8 cellular contexts compared by ENCODE assay signal in the genomic region with DNA sequence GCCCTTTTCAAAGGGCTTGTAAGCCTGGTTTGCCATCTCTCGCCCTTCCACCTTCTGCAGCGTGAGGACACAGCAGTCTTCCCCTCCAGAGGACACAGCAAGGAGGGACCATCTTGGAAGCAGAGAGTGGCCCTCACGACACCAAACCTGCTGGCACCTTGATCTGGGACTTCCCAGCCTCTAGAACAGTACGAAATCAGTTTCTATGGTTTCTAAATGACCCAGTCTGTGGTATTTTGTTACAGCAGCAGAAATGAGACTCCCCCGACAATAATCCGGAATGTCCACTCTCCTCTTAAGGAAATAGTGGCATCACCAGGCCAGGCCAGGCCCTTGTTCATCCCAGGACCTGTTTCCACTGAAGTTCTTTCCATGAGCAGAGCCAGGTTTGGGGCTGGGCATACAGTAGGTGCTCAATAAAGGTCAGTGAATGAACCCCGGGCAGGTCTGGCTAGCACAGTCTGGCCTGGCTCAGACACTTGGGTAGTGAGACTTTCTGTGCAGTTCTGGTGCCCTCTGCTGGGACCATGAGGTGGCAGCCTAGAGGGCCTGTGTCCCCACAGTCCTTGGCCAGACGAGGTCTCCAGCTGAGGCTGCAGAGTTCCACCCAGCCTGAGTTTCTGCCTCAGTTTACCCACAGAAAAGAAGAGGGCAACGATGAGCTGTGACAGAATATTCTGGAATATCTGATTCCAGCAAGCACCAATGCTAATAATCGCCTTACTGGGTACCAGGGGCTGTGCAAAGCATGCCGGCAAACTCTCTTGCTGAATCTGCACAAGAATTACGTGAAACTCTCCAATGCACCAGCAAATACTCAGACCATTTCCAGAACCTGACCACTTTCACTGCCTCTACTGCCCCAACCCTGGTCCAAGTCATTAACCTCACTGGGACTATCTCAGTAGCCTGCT. TPM values are rescaled to one million over a fixed set of nuclear protein-coding genes. Genes with fewer than 3 reads are reported as not detected.
DNase-seq lines count a peak whose midpoint lies in the region; ATAC-seq, FAIRE-seq and TF ChIP-seq lines count a peak whose summit lies in the region.

No MANE protein-coding gene starts in this region.

- H3K27me3 Mint-ChIP-seq in activated T-helper 1 cell treated with anti-CD3 and anti-CD28 coated beads, Interleukin-12 subunit alpha, Interleukin-12 subunit beta, Interleukin-2, Interleukin-4 antibody, amounts not matched to agents 30 ng/mL and 10 ng/mL and 1 ng/mL, durations not matched to agents 14 hours and 24 hours and 36 hours (ENCODE audit: insufficient read depth), result peaks cover 1% of the 10 kb centered on the region

- CTCF ChIA-PET in Panc1 (lab: Charles Lee), result interaction anchor here (0.6 to 2.0 kb wide), 9 partner anchors 17 to 158 kb away, joined by 3 to 11 read pairs (median 5); no protein-coding TSS in a partner anchor

- H3K4me3 ChIP-seq in AG09309 (ENCODE audit: control insufficient read depth, low read depth, low read length) (no peak overlapping the region), Panc1 (ENCODE audit: low read depth in 2 of 2, low read length in 2 of 2) (no peak overlapping the region), fibroblast of villous mesenchyme (ENCODE audit: low read depth, low read length) (no peak overlapping the region), thyroid gland (replicated peaks in 1 of 3) (no peak overlapping the region)

- H3K4me1 ChIP-seq in Panc1 (ENCODE audit: control insufficient read depth, insufficient read depth, low read length) (peaks cover 27% of the 10 kb centered on the region), thyroid gland (peaks cover 0 to 4% of the 10 kb centered on the region in 2 donors)

- POLR2A ChIA-PET in Panc1 (lab: Charles Lee), result interaction anchor here (0.5 kb wide), 1 partner anchor 260 kb away, joined by 5 read pairs; no protein-coding TSS in a partner anchor

- H3K27ac ChIP-seq in Panc1 (ENCODE audit: low read length) (peak overlapping the region; percentile 82), thyroid gland (no peak overlapping the region)

- ATAC-seq in GM18909 (IDR thresholded peaks at IDR 0.05; ENCODE audit: poor library complexity, unreplicated experiment) (peak; percentile 73), Panc1 (peak; percentile 97)

- no peaks in the 10 kb centered on the region for H3K36me3 Mint-ChIP-seq in activated T-helper 1 cell treated with anti-CD3 and anti-CD28 coated beads, Interleukin-12 subunit alpha, Interleukin-12 subunit beta, Interleukin-2, Interleukin-4 antibody, amounts not matched to agents 30 ng/mL and 10 ng/mL and 1 ng/mL, durations not matched to agents 14 hours and 24 hours and 36 hours (ENCODE audit: low read depth)

- no peak overlapping the region for H3K4me3 Mint-ChIP-seq in activated T-helper 1 cell treated with anti-CD3 and anti-CD28 coated beads, Interleukin-12 subunit alpha, Interleukin-12 subunit beta, Interleukin-2, Interleukin-4 antibody, amounts not matched to agents 30 ng/mL and 10 ng/mL and 1 ng/mL, durations not matched to agents 14 hours and 24 hours and 36 hours

- H3K27me3 ChIP-seq in Panc1 (ENCODE audit: control insufficient read depth, insufficient read depth, low read length) (no peaks in the 10 kb centered on the region), thyroid gland (no peaks in the 10 kb centered on the region)

- in situ Hi-C loops in Panc1 (cut with HindIII; ENCODE audit: low pct_unique_long_range_greater_than_20kb, low sequenced_read_pairs), result no loop called here

- no peaks in the 10 kb centered on the region for H3K36me3 ChIP-seq in Panc1 (ENCODE audit: control insufficient read depth, insufficient read depth, low read length)
- no peaks in the 10 kb centered on the region for H3K36me3 ChIP-seq in thyroid gland

- BruUV-seq in Panc1 (replicated peaks; lab: Mats Ljungman, UMichigan), result no TSS peak

- 72 to 89% methylated on average over 8 to 12 of the region's 12 CpGs for WGBS in thyroid gland, 2 donors

- TF ChIP-seq CTCF in AG09309 (IDR thresholded peaks at IDR 0.05; ENCODE audit: control insufficient read depth, insufficient read depth, low read depth, low read length, missing control alignments) (peak; percentile 97), Panc1 (IDR thresholded peaks at IDR 0.05) (peak; percentile 95), fibroblast of villous mesenchyme (IDR thresholded peaks at IDR 0.05; ENCODE audit: insufficient read depth, low read depth, low read length) (peak; percentile 92), thyroid gland (IDR thresholded peaks at IDR 0.05) (peak; percentile 49 to 95 (median 91))

- intact Hi-C loops in Panc1 (cut with micrococcal nuclease; ENCODE audit: unreplicated experiment), result loop anchor here (10.0 kb wide), 1 partner anchor 157 kb away; no protein-coding TSS in a partner anchor
- intact Hi-C loops in activated T-helper 1 cell treated with anti-CD3 and anti-CD28 coated beads, Interleukin-12 subunit alpha, Interleukin-12 subunit beta, Interleukin-2, Interleukin-4 antibody, amounts not matched to agents 30 ng/mL and 10 ng/mL and 1 ng/mL, durations not matched to agents 14 hours and 24 hours and 36 hours (cut with micrococcal nuclease), result loop anchor here (1.0 kb wide), 2 partner anchors 92 to 159 kb away; no protein-coding TSS in a partner anchor
- intact Hi-C loops in thyroid gland (cut with DNase I), result loop anchor here (2.0 to 5.0 kb wide), 2 partner anchors 93 to 155 kb away; no protein-coding TSS in a partner anchor

- no peaks in the 10 kb centered on the region for H3K9me3 ChIP-seq in Panc1 (ENCODE audit: control insufficient read depth, insufficient read depth, low read depth, low read length)
- H3K9me3 ChIP-seq in thyroid gland, result no peaks in the 10 kb centered on the region

- H3K9me3 Mint-ChIP-seq in activated T-helper 1 cell treated with anti-CD3 and anti-CD28 coated beads, Interleukin-12 subunit alpha, Interleukin-12 subunit beta, Interleukin-2, Interleukin-4 antibody, amounts not matched to agents 30 ng/mL and 10 ng/mL and 1 ng/mL, durations not matched to agents 14 hours and 24 hours and 36 hours, result no peaks in the 10 kb centered on the region

- no peak for DNase-seq in AG09309 (ENCODE audit: low read depth)
- DNase-seq in HTR-8/SVneo (ENCODE audit: insufficient read length, low spot score), result peak; percentile 77
- no peak for DNase-seq in Panc1 (ENCODE audit: low read depth, low spot score)
- DNase-seq in activated T-helper 1 cell treated with anti-CD3 and anti-CD28 coated beads, Interleukin-12 subunit alpha, Interleukin-12 subunit beta, Interleukin-2, Interleukin-4 antibody, amounts not matched to agents 30 ng/mL and 10 ng/mL and 1 ng/mL, durations not matched to agents 14 hours and 24 hours and 36 hours (ENCODE audit: low spot score), result peak; percentile 63
- peak; percentile 70 for DNase-seq in fibroblast of villous mesenchyme (ENCODE audit: low read depth)
- DNase-seq in occipital lobe (lab: John Stamatoyannopoulos, UW), result peak; percentile 38
- peak; percentile 77 to 80 for DNase-seq in thyroid gland

- no peak overlapping the region for H3K27ac Mint-ChIP-seq in activated T-helper 1 cell treated with anti-CD3 and anti-CD28 coated beads, Interleukin-12 subunit alpha, Interleukin-12 subunit beta, Interleukin-2, Interleukin-4 antibody, amounts not matched to agents 30 ng/mL and 10 ng/mL and 1 ng/mL, durations not matched to agents 14 hours and 24 hours and 36 hours

- no peak for TF ChIP-seq POLR2A in thyroid gland (IDR thresholded peaks at IDR 0.05)

- no peak for FAIRE-seq in HTR-8/SVneo (lab: Jason Lieb, UNC)

- peaks cover 16% of the 10 kb centered on the region for H3K4me1 Mint-ChIP-seq in activated T-helper 1 cell treated with anti-CD3 and anti-CD28 coated beads, Interleukin-12 subunit alpha, Interleukin-12 subunit beta, Interleukin-2, Interleukin-4 antibody, amounts not matched to agents 30 ng/mL and 10 ng/mL and 1 ng/mL, durations not matched to agents 14 hours and 24 hours and 36 hours (ENCODE audit: low read depth)

RNA-seq across cellular contexts. Expression of a gene that starts 14.0 kb away (rescaled TPM):
- total RNA-seq in Panc1 (2021; ENCODE audit: unreplicated experiment) (32.7 TPM), fibroblast of villous mesenchyme (12.1 and 12.9 TPM in 2 replicates), occipital lobe (21.2 TPM), thyroid gland (1 to 10 TPM; 4.9 to 6.8 (median 5.3) TPM)
- polyA plus RNA-seq in Panc1 (2012; ENCODE audit: insufficient read length), result 31.5 TPM
- total RNA-seq in activated T-helper 1 cell treated with anti-CD3 and anti-CD28 coated beads, Interleukin-12 subunit alpha, Interleukin-12 subunit beta, Interleukin-2, Interleukin-4 antibody, amounts not matched to agents 30 ng/mL and 10 ng/mL and 1 ng/mL, durations not matched to agents 14 hours and 24 hours and 36 hours, result 3.8 and 4.4 TPM in 2 replicates

RNA-seq across cellular contexts. Expression of a gene that starts 22.8 kb away (rescaled TPM):
- 32.0 TPM for total RNA-seq in Panc1 (2021; ENCODE audit: unreplicated experiment)
- polyA plus RNA-seq in Panc1 (2012; ENCODE audit: insufficient read length), result 37.7 TPM
- 18.0 and 22.1 TPM in 2 replicates for total RNA-seq in activated T-helper 1 cell treated with anti-CD3 and anti-CD28 coated beads, Interleukin-12 subunit alpha, Interleukin-12 subunit beta, Interleukin-2, Interleukin-4 antibody, amounts not matched to agents 30 ng/mL and 10 ng/mL and 1 ng/mL, durations not matched to agents 14 hours and 24 hours and 36 hours
- 7.3 and 11.9 TPM in 2 replicates for total RNA-seq in fibroblast of villous mesenchyme
- 3.3 TPM for total RNA-seq in occipital lobe
- 10 to 100 TPM in 3 of 4 donors, 1 to 10 TPM in 1; 5.9 to 16.3 (median 15.5) TPM for total RNA-seq in thyroid gland

RNA-seq across cellular contexts. Expression of a gene that starts 28.2 kb away (rescaled TPM):
- 184 TPM for total RNA-seq in Panc1 (2021; ENCODE audit: unreplicated experiment)
- polyA plus RNA-seq in Panc1 (2012; ENCODE audit: insufficient read length), result 324 TPM
- total RNA-seq in activated T-helper 1 cell treated with anti-CD3 and anti-CD28 coated beads, Interleukin-12 subunit alpha, Interleukin-12 subunit beta, Interleukin-2, Interleukin-4 antibody, amounts not matched to agents 30 ng/mL and 10 ng/mL and 1 ng/mL, durations not matched to agents 14 hours and 24 hours and 36 hours, result 154 and 155 TPM in 2 replicates
- total RNA-seq in fibroblast of villous mesenchyme, result 117 and 161 TPM in 2 replicates
- total RNA-seq in occipital lobe, result 26.7 TPM
- 100 to 1,000 TPM; 210 to 281 (median 262) TPM for total RNA-seq in thyroid gland

RNA-seq across cellular contexts. Expression of a gene that starts 56.3 kb away (rescaled TPM):
- total RNA-seq in Panc1 (2021; ENCODE audit: unreplicated experiment) (76.7 TPM), fibroblast of villous mesenchyme (21.2 and 26.4 TPM in 2 replicates), occipital lobe (15.3 TPM), thyroid gland (10 to 100 TPM; 35.6 to 66.1 (median 63.5) TPM)
- polyA plus RNA-seq in Panc1 (2012; ENCODE audit: insufficient read length), result 70.8 TPM
- 12.7 and 14.3 TPM in 2 replicates for total RNA-seq in activated T-helper 1 cell treated with anti-CD3 and anti-CD28 coated beads, Interleukin-12 subunit alpha, Interleukin-12 subunit beta, Interleukin-2, Interleukin-4 antibody, amounts not matched to agents 30 ng/mL and 10 ng/mL and 1 ng/mL, durations not matched to agents 14 hours and 24 hours and 36 hours

Comparison
In these comparisons a context has a peak if more than half of its experiments do, and no peak if none do; other contexts are left out.
1. DNase-seq: peak in HTR-8/SVneo (single experiment), activated T-helper 1 cell treated with anti-CD3 and anti-CD28 coated beads, Interleukin-12 subunit alpha, Interleukin-12 subunit beta, Interleukin-2, Interleukin-4 antibody, amounts not matched to agents 30 ng/mL and 10 ng/mL and 1 ng/mL, durations not matched to agents 14 hours and 24 hours and 36 hours (single experiment), fibroblast of villous mesenchyme (single experiment), occipital lobe (single experiment) and thyroid gland (2 of 2); none in AG09309 (single experiment) and Panc1 (single experiment).
2. Peak in every context shown above with its lines, with median percentiles within 50 percentile points of each other: CTCF ChIP-seq.